ENCODE assay signal across 1 cellular context in the genomic region with DNA sequence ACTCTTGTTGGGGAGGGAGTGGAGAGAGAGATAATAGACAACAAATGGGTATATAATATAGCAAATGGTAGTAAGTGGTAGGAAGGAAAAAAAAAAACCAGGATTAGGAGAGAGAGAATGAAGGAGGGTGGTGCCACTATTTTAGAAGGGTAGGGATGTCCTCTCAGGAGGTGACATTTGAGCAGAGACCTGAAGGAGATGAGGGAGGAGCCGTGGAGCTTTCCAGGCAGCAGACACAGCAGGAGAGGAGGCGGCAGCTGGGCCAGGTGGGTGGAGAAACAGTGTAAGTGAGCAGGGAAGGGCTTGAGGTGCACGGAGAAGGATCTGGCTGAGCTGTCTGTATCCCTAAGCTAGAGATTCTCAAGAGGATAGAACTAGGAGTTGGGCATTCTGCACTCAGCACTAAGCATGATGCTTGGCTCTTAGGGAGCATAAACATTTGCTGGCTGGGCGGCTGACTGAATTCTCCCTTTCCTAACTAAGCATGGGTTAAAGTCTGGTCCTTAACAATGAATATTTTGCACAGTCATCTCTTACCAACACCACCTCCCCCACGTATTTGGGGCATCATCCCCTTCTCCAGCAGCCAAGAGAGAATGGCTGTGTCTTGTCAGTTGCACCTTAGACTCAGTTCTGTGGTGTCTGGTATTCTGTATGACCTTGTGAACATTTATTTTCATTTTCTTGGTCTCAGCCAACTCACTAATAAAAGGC.
TF ChIP-seq lines count a peak whose summit lies in the region.

No MANE protein-coding gene starts in this region.

TF ChIP-seq in K562, 482 proteins besides CTCF, POLR2A, EP300 and RAD21 (continued from another document and continues in another):
- TF ChIP-seq, protein P1, sequence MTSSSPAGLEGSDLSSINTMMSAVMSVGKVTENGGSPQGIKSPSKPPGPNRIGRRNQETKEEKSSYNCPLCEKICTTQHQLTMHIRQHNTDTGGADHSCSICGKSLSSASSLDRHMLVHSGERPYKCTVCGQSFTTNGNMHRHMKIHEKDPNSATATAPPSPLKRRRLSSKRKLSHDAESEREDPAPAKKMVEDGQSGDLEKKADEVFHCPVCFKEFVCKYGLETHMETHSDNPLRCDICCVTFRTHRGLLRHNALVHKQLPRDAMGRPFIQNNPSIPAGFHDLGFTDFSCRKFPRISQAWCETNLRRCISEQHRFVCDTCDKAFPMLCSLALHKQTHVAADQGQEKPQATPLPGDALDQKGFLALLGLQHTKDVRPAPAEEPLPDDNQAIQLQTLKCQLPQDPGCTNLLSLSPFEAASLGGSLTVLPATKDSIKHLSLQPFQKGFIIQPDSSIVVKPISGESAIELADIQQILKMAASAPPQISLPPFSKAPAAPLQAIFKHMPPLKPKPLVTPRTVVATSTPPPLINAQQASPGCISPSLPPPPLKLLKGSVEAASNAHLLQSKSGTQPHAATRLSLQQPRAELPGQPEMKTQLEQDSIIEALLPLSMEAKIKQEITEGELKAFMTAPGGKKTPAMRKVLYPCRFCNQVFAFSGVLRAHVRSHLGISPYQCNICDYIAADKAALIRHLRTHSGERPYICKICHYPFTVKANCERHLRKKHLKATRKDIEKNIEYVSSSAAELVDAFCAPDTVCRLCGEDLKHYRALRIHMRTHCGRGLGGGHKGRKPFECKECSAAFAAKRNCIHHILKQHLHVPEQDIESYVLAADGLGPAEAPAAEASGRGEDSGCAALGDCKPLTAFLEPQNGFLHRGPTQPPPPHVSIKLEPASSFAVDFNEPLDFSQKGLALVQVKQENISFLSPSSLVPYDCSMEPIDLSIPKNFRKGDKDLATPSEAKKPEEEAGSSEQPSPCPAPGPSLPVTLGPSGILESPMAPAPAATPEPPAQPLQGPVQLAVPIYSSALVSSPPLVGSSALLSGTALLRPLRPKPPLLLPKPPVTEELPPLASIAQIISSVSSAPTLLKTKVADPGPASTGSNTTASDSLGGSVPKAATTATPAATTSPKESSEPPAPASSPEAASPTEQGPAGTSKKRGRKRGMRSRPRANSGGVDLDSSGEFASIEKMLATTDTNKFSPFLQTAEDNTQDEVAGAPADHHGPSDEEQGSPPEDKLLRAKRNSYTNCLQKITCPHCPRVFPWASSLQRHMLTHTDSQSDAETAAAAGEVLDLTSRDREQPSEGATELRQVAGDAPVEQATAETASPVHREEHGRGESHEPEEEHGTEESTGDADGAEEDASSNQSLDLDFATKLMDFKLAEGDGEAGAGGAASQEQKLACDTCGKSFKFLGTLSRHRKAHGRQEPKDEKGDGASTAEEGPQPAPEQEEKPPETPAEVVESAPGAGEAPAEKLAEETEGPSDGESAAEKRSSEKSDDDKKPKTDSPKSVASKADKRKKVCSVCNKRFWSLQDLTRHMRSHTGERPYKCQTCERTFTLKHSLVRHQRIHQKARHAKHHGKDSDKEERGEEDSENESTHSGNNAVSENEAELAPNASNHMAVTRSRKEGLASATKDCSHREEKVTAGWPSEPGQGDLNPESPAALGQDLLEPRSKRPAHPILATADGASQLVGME (CRISPR knock-in tag; IDR thresholded peaks at IDR 0.05): no peak
- TF ChIP-seq SMARCE1 (IDR thresholded peaks at IDR 0.05): no peak
- TF ChIP-seq PTBP1 (IDR thresholded peaks at IDR 0.05; ENCODE audit: low read depth, low read length): no peak
- TF ChIP-seq ZNF224 (CRISPR knock-in tag; IDR thresholded peaks at IDR 0.05): no peak
- TF ChIP-seq, protein P2, sequence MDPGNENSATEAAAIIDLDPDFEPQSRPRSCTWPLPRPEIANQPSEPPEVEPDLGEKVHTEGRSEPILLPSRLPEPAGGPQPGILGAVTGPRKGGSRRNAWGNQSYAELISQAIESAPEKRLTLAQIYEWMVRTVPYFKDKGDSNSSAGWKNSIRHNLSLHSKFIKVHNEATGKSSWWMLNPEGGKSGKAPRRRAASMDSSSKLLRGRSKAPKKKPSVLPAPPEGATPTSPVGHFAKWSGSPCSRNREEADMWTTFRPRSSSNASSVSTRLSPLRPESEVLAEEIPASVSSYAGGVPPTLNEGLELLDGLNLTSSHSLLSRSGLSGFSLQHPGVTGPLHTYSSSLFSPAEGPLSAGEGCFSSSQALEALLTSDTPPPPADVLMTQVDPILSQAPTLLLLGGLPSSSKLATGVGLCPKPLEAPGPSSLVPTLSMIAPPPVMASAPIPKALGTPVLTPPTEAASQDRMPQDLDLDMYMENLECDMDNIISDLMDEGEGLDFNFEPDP (CRISPR knock-in tag; IDR thresholded peaks at IDR 0.05): no peak
- no peak for TF ChIP-seq ZC3H8 (IDR thresholded peaks at IDR 0.05)
- TF ChIP-seq NBN (IDR thresholded peaks at IDR 0.05; ENCODE audit: low read depth): no peak
- TF ChIP-seq THRA (IDR thresholded peaks at IDR 0.05): no peak
- TF ChIP-seq ILK (tag; IDR thresholded peaks at IDR 0.05; ENCODE audit: borderline replicate concordance, low read depth): no peak
- TF ChIP-seq PPARD (CRISPR knock-in tag; IDR thresholded peaks at IDR 0.05): no peak
- peak; percentile 90 for TF ChIP-seq MAFG (tag; conservative IDR thresholded peaks at IDR 0.05)
- TF ChIP-seq, protein P3, sequence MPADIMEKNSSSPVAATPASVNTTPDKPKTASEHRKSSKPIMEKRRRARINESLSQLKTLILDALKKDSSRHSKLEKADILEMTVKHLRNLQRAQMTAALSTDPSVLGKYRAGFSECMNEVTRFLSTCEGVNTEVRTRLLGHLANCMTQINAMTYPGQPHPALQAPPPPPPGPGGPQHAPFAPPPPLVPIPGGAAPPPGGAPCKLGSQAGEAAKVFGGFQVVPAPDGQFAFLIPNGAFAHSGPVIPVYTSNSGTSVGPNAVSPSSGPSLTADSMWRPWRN (IDR thresholded peaks at IDR 0.05; ENCODE audit: low read depth): no peak
- TF ChIP-seq FOXK1 (CRISPR knock-in tag; IDR thresholded peaks at IDR 0.05; ENCODE audit: borderline replicate concordance): no peak
- TF ChIP-seq AFF1 (IDR thresholded peaks at IDR 0.05; ENCODE audit: low read depth in 1 of 2, partially characterized antibody in 2 of 2): no peak
- TF ChIP-seq ZNF644 (tag; IDR thresholded peaks at IDR 0.05; ENCODE audit: low read depth): no peak
- no peak for TF ChIP-seq CBX2 (IDR thresholded peaks at IDR 0.05; ENCODE audit: insufficient read depth, low read length, poor library complexity, severe bottlenecking)
- TF ChIP-seq KLF13 (tag; IDR thresholded peaks at IDR 0.05; ENCODE audit: borderline replicate concordance, low read depth): no peak
- no peak for TF ChIP-seq SREBF2 (CRISPR knock-in tag; IDR thresholded peaks at IDR 0.05)
- TF ChIP-seq NR4A1 (CRISPR knock-in tag; IDR thresholded peaks at IDR 0.05): no peak
- no peak for TF ChIP-seq NR4A1 (tag; IDR thresholded peaks at IDR 0.05)
- no peak for TF ChIP-seq E4F1 (CRISPR knock-in tag; IDR thresholded peaks at IDR 0.05; ENCODE audit: borderline replicate concordance)
- no peak for TF ChIP-seq ZNF217 (CRISPR knock-in tag; IDR thresholded peaks at IDR 0.05)
- TF ChIP-seq SMARCB1 (IDR thresholded peaks at IDR 0.05; ENCODE audit: insufficient read length, low read depth): no peak
- TF ChIP-seq, protein P4, sequence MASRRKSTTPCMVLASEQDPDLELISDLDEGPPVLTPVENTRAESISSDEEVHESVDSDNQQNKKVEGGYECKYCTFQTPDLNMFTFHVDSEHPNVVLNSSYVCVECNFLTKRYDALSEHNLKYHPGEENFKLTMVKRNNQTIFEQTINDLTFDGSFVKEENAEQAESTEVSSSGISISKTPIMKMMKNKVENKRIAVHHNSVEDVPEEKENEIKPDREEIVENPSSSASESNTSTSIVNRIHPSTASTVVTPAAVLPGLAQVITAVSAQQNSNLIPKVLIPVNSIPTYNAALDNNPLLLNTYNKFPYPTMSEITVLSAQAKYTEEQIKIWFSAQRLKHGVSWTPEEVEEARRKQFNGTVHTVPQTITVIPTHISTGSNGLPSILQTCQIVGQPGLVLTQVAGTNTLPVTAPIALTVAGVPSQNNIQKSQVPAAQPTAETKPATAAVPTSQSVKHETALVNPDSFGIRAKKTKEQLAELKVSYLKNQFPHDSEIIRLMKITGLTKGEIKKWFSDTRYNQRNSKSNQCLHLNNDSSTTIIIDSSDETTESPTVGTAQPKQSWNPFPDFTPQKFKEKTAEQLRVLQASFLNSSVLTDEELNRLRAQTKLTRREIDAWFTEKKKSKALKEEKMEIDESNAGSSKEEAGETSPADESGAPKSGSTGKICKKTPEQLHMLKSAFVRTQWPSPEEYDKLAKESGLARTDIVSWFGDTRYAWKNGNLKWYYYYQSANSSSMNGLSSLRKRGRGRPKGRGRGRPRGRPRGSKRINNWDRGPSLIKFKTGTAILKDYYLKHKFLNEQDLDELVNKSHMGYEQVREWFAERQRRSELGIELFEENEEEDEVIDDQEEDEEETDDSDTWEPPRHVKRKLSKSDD (conservative IDR thresholded peaks at IDR 0.05; ENCODE audit: low read length): no peak
- no peak for TF ChIP-seq STAT5A (IDR thresholded peaks at IDR 0.05; ENCODE audit: borderline replicate concordance, low read length)
- TF ChIP-seq TSC22D4 (tag; IDR thresholded peaks at IDR 0.05): no peak
- TF ChIP-seq ZNF274 (IDR thresholded peaks at IDR 0.05; ENCODE audit: borderline replicate concordance, low read depth, low read length): no peak
- TF ChIP-seq PURB (CRISPR knock-in tag; IDR thresholded peaks at IDR 0.05; ENCODE audit: low read depth): no peak
- TF ChIP-seq ZNF780A (CRISPR knock-in tag; IDR thresholded peaks at IDR 0.05): no peak
- TF ChIP-seq MITF (IDR thresholded peaks at IDR 0.05): no peak
- no peak for TF ChIP-seq FOXM1 (IDR thresholded peaks at IDR 0.05; ENCODE audit: low read depth)
- no peak for TF ChIP-seq FOXM1 (CRISPR knock-in tag; IDR thresholded peaks at IDR 0.05; ENCODE audit: low read depth)
- TF ChIP-seq, protein P5, sequence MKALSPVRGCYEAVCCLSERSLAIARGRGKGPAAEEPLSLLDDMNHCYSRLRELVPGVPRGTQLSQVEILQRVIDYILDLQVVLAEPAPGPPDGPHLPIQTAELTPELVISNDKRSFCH (CRISPR knock-in tag; IDR thresholded peaks at IDR 0.05): no peak
- TF ChIP-seq, protein P5 (tag; IDR thresholded peaks at IDR 0.05): no peak
- no peak for TF ChIP-seq SMAD3 (CRISPR knock-in tag; conservative IDR thresholded peaks at IDR 0.05)
